14 cellular contexts compared by ENCODE assay signal in genomic region chr9:16136961-16137360, GRCh38.
DNase-seq lines count a peak whose midpoint lies in the region; ATAC-seq and TF ChIP-seq lines count a peak whose summit lies in the region.
"Had no signal": no experiment of that assay in that cellular context is flagged by ENCODE, and none has a peak within 500 bp of the region (broad histone marks: within the 10 kb centered on the region; RNA-seq: fewer than 3 reads in every experiment).

No MANE protein-coding gene starts in this region.

- H2AFZ ChIP-seq in mammary epithelial cell (ENCODE audit: low read depth, low read length): no peak overlapping the region

- no peaks in the 10 kb centered on the region for H3K36me3 ChIP-seq in mammary epithelial cell (ENCODE audit: insufficient read depth, low read length)
- H3K36me3 ChIP-seq in heart right ventricle: no peaks in the 10 kb centered on the region
- no peaks in the 10 kb centered on the region for H3K36me3 ChIP-seq in uterus

- in situ Hi-C loops in mammary epithelial cell (cut with MboI; ENCODE audit: low sequenced_read_pairs in 2 of 2): no loop called here

- no peaks in the 10 kb centered on the region for H3K27me3 ChIP-seq in mammary epithelial cell (ENCODE audit: insufficient read depth, low read length)
- H3K27me3 ChIP-seq in heart right ventricle: peaks cover 0 to 4% (median 0%) of the 10 kb centered on the region in 7 donors
- no peaks in the 10 kb centered on the region for H3K27me3 ChIP-seq in uterus

- H3K9ac ChIP-seq in mammary epithelial cell (ENCODE audit: insufficient read depth, low read length): no peak overlapping the region

- no peaks in the 10 kb centered on the region for H3K79me2 ChIP-seq in mammary epithelial cell (ENCODE audit: insufficient read depth, low read length)

- TF ChIP-seq POLR2A in uterus (IDR thresholded peaks at IDR 0.05): no peak

- DNase-seq in MCF 10A (ENCODE audit: unreplicated experiment): peak; percentile 68
- DNase-seq in mammary epithelial cell: no peak
- no peak for DNase-seq in activated naive CD8-positive, alpha-beta T cell treated with anti-CD3 and anti-CD28 coated beads for 36 hours
- DNase-seq in heart right ventricle: peak; percentile 20 to 43
- peak; percentile 67 to 70 for DNase-seq in uterus
- DNase-seq in RWPE1 (ENCODE audit: low spot score): no peak
- DNase-seq in stimulated activated CD4-positive, alpha-beta T cell treated with anti-CD3 and anti-CD28 coated beads, Interleukin-12 subunit alpha, Interleukin-12 subunit beta, amount 100 ng/mL, for 4 hours: no peak
- DNase-seq in activated naive CD4-positive, alpha-beta T cell treated with anti-CD3 and anti-CD28 coated beads, Interleukin-2, amount 10 ng/mL, durations not matched to agents 7 days and 5 days: no peak
- DNase-seq: caudate nucleus, NCI-H1436, NCI-H526, nucleus accumbens, RPMI8226 had no signal

- dilution Hi-C loops in mammary epithelial cell (cut with HindIII; ENCODE audit: low sequenced_read_pairs): no loop called here

- no peak overlapping the region for H3K4me3 ChIP-seq in mammary epithelial cell (replicated peaks in 1 of 3; ENCODE audit: insufficient read depth in 1 of 3, low read depth in 2 of 3, low read length in 3 of 3)
- no peak overlapping the region for H3K4me3 ChIP-seq in heart right ventricle
- H3K4me3 ChIP-seq in uterus: no peak overlapping the region

- ATAC-seq in heart right ventricle: peak in 7 of 8 donors; percentile 37 to 83 (median 52)
- ATAC-seq: HepG2 had no signal

- POLR2A ChIA-PET in MCF 10A (lab: Yijun Ruan, JAX): no interaction called here
- POLR2A ChIA-PET in RWPE1 (lab: Yijun Ruan, JAX; ENCODE audit: low non-redundant PET): no interaction called here

- H3K4me1 ChIP-seq in mammary epithelial cell (ENCODE audit: insufficient read depth, low read length) (peaks cover 12% of the 10 kb centered on the region), heart right ventricle (peaks cover 0 to 22% (median 9%) of the 10 kb centered on the region in 9 donors), uterus (peaks cover 18 to 34% of the 10 kb centered on the region in 2 donors)

- no peak overlapping the region for H3K27ac ChIP-seq in mammary epithelial cell (ENCODE audit: insufficient read depth, low read depth, low read length)
- H3K27ac ChIP-seq in heart right ventricle: peak overlapping the region in 6 of 10 donors; percentile 16 to 72 (median 56)
- peak overlapping the region; percentile 84 to 89 for H3K27ac ChIP-seq in uterus
- no peak overlapping the region for H3K27ac ChIP-seq in RWPE1

- H3K4me3 Mint-ChIP-seq in MCF 10A (ENCODE audit: unreplicated experiment): no peak overlapping the region
- H3K4me3 Mint-ChIP-seq in activated naive CD8-positive, alpha-beta T cell treated with anti-CD3 and anti-CD28 coated beads for 36 hours: no peak overlapping the region
- no peak overlapping the region for H3K4me3 Mint-ChIP-seq in activated naive CD4-positive, alpha-beta T cell treated with anti-CD3 and anti-CD28 coated beads, Interleukin-2, amount 10 ng/mL, durations not matched to agents 7 days and 5 days

- no peaks in the 10 kb centered on the region for H3K36me3 Mint-ChIP-seq in MCF 10A (ENCODE audit: insufficient read depth, unreplicated experiment)
- no peaks in the 10 kb centered on the region for H3K36me3 Mint-ChIP-seq in activated naive CD8-positive, alpha-beta T cell treated with anti-CD3 and anti-CD28 coated beads for 36 hours
- H3K36me3 Mint-ChIP-seq in activated naive CD4-positive, alpha-beta T cell treated with anti-CD3 and anti-CD28 coated beads, Interleukin-2, amount 10 ng/mL, durations not matched to agents 7 days and 5 days: no peaks in the 10 kb centered on the region

- H3K27me3 Mint-ChIP-seq in MCF 10A (ENCODE audit: insufficient read depth, unreplicated experiment): no peaks in the 10 kb centered on the region
- H3K27me3 Mint-ChIP-seq in activated naive CD8-positive, alpha-beta T cell treated with anti-CD3 and anti-CD28 coated beads for 36 hours: peaks cover under 1% of the 10 kb centered on the region
- no peaks in the 10 kb centered on the region for H3K27me3 Mint-ChIP-seq in activated naive CD4-positive, alpha-beta T cell treated with anti-CD3 and anti-CD28 coated beads, Interleukin-2, amount 10 ng/mL, durations not matched to agents 7 days and 5 days

- no TSS peak for BruUV-seq in MCF 10A (replicated peaks; lab: Mats Ljungman, UMichigan)
- BruUV-seq in mammary epithelial cell (replicated peaks; lab: Mats Ljungman, UMichigan): no TSS peak

- CTCF ChIA-PET in MCF 10A (lab: Yijun Ruan, JAX) (interaction anchor here (0.7 kb wide), 1 partner anchor 260 kb away, joined by 3 read pairs; no protein-coding TSS in a partner anchor), mammary epithelial cell (lab: Charles Lee; ENCODE audit: low non-redundant PET) (no interaction called here), RWPE1 (lab: Yijun Ruan, JAX) (interaction anchor here (0.7 kb wide), 1 partner anchor 232 kb away, joined by 3 read pairs; no protein-coding TSS in a partner anchor)
- CTCF ChIA-PET in activated naive CD4-positive, alpha-beta T cell treated with anti-CD3 and anti-CD28 coated beads, Interleukin-2, amount 10 ng/mL, durations not matched to agents 7 days and 5 days (lab: Charles Lee): no interaction called here

- no peak for TF ChIP-seq CTCF in MCF 10A (IDR thresholded peaks at IDR 0.05; ENCODE audit: unreplicated experiment)
- TF ChIP-seq CTCF in mammary epithelial cell (conservative IDR thresholded peaks at IDR 0.05 in 1 of 2, IDR thresholded peaks at IDR 0.05 in 1 of 2; ENCODE audit: extremely low read depth in 1 of 2, insufficient read depth in 1 of 2, low read depth in 1 of 2, low read length in 2 of 2): no peak
- no peak for TF ChIP-seq CTCF in heart right ventricle (IDR thresholded peaks at IDR 0.05)
- TF ChIP-seq CTCF in uterus (IDR thresholded peaks at IDR 0.05): no peak
- TF ChIP-seq CTCF in RWPE1 (conservative IDR thresholded peaks at IDR 0.05; ENCODE audit: low read depth): no peak

- no peak overlapping the region for H3K4me2 ChIP-seq in mammary epithelial cell (ENCODE audit: insufficient read depth, low read depth, low read length)

- no peaks in the 10 kb centered on the region for H3K9me3 Mint-ChIP-seq in MCF 10A (ENCODE audit: unreplicated experiment)
- no peaks in the 10 kb centered on the region for H3K9me3 Mint-ChIP-seq in activated naive CD8-positive, alpha-beta T cell treated with anti-CD3 and anti-CD28 coated beads for 36 hours
- no peaks in the 10 kb centered on the region for H3K9me3 Mint-ChIP-seq in activated naive CD4-positive, alpha-beta T cell treated with anti-CD3 and anti-CD28 coated beads, Interleukin-2, amount 10 ng/mL, durations not matched to agents 7 days and 5 days

- no peaks in the 10 kb centered on the region for H4K20me1 ChIP-seq in mammary epithelial cell (ENCODE audit: insufficient read depth, low read length)

- H3K9me3 ChIP-seq in mammary epithelial cell (replicated peaks; ENCODE audit: insufficient read depth, low read length) (no peaks in the 10 kb centered on the region), heart right ventricle (no peaks in the 10 kb centered on the region), uterus (no peaks in the 10 kb centered on the region)

- intact Hi-C loops in MCF 10A (cut with micrococcal nuclease) (no loop called here), mammary epithelial cell (cut with micrococcal nuclease) (loop anchor here (10.0 kb wide), 1 partner anchor 102 kb away; no protein-coding TSS in a partner anchor), heart right ventricle (cut with DNase I) (loop anchor here in 5 of 10 donors (10.0 kb wide), 2 partner anchors 102 to 262 kb away; no protein-coding TSS in a partner anchor), uterus (cut with DNase I; ENCODE audit: low total_unique reads) (no loop called here)

- 100% methylated on average over 4 of the region's 4 CpGs for WGBS in mammary epithelial cell (ENCODE audit: low coverage, missing lambda C conversion rate)
- 60 to 70% methylated on average over 4 of the region's 4 CpGs for WGBS in heart right ventricle, 2 donors

- H3K27ac Mint-ChIP-seq in MCF 10A (ENCODE audit: low read depth, unreplicated experiment): no peak overlapping the region
- H3K27ac Mint-ChIP-seq in activated naive CD8-positive, alpha-beta T cell treated with anti-CD3 and anti-CD28 coated beads for 36 hours: peak overlapping the region; percentile 89
- no peak overlapping the region for H3K27ac Mint-ChIP-seq in activated naive CD4-positive, alpha-beta T cell treated with anti-CD3 and anti-CD28 coated beads, Interleukin-2, amount 10 ng/mL, durations not matched to agents 7 days and 5 days

- peaks cover 19% of the 10 kb centered on the region for H3K4me1 Mint-ChIP-seq in MCF 10A (ENCODE audit: insufficient read depth, unreplicated experiment)
- peaks cover 42% of the 10 kb centered on the region for H3K4me1 Mint-ChIP-seq in activated naive CD8-positive, alpha-beta T cell treated with anti-CD3 and anti-CD28 coated beads for 36 hours
- no peaks in the 10 kb centered on the region for H3K4me1 Mint-ChIP-seq in activated naive CD4-positive, alpha-beta T cell treated with anti-CD3 and anti-CD28 coated beads, Interleukin-2, amount 10 ng/mL, durations not matched to agents 7 days and 5 days

Comparison
In these comparisons a context has a peak if more than half of its experiments do, and no peak if none do; other contexts are left out.
1. DNase-seq: peak in MCF 10A (single experiment), heart right ventricle (2 of 2) and uterus (2 of 2); none in mammary epithelial cell (single experiment), activated naive CD8-positive, alpha-beta T cell treated with anti-CD3 and anti-CD28 coated beads for 36 hours (single experiment), RWPE1 (single experiment), stimulated activated CD4-positive, alpha-beta T cell treated with anti-CD3 and anti-CD28 coated beads, Interleukin-12 subunit alpha, Interleukin-12 subunit beta, amount 100 ng/mL, for 4 hours (single experiment) and activated naive CD4-positive, alpha-beta T cell treated with anti-CD3 and anti-CD28 coated beads, Interleukin-2, amount 10 ng/mL, durations not matched to agents 7 days and 5 days (single experiment).
2. CTCF ChIA-PET loops: an anchor here in MCF 10A (0.7 kb wide) and RWPE1 (0.7 kb wide); none called in mammary epithelial cell and activated naive CD4-positive, alpha-beta T cell treated with anti-CD3 and anti-CD28 coated beads, Interleukin-2, amount 10 ng/mL, durations not matched to agents 7 days and 5 days.
3. H3K27ac ChIP-seq: peak in heart right ventricle (6 of 10) and uterus (2 of 2); none in mammary epithelial cell (single experiment) and RWPE1 (single experiment).